ENCODE assay signal across 1 cellular context in the genomic region with DNA sequence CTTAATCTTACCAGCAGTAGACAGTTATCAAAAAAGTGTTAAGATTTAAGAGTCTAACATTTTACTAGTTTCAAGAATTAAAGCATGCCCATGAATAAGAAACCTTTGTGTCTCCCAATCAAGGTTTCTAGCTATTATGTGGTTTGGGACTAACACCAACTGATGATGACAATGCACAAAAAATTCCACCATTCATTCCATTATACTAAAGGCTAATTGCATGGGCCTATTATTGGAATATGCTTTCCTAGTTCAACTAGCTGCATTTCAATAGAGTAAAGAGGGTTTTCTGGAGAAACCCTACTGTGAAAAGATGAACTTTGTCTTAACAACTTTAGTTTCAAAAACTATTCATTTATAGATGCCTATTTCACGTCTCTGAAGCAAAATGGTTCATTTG.
TF ChIP-seq lines count a peak whose summit lies in the region.

No MANE protein-coding gene starts in this region.

TF ChIP-seq in GM23338, 12 proteins besides CTCF, POLR2A, EP300 and RAD21:
- no peak for TF ChIP-seq CREB1 (CRISPR knock-in tag; IDR thresholded peaks at IDR 0.05; ENCODE audit: low read depth)
- no peak for TF ChIP-seq ZNF114 (CRISPR knock-in tag; IDR thresholded peaks at IDR 0.05)
- TF ChIP-seq, protein P1, sequence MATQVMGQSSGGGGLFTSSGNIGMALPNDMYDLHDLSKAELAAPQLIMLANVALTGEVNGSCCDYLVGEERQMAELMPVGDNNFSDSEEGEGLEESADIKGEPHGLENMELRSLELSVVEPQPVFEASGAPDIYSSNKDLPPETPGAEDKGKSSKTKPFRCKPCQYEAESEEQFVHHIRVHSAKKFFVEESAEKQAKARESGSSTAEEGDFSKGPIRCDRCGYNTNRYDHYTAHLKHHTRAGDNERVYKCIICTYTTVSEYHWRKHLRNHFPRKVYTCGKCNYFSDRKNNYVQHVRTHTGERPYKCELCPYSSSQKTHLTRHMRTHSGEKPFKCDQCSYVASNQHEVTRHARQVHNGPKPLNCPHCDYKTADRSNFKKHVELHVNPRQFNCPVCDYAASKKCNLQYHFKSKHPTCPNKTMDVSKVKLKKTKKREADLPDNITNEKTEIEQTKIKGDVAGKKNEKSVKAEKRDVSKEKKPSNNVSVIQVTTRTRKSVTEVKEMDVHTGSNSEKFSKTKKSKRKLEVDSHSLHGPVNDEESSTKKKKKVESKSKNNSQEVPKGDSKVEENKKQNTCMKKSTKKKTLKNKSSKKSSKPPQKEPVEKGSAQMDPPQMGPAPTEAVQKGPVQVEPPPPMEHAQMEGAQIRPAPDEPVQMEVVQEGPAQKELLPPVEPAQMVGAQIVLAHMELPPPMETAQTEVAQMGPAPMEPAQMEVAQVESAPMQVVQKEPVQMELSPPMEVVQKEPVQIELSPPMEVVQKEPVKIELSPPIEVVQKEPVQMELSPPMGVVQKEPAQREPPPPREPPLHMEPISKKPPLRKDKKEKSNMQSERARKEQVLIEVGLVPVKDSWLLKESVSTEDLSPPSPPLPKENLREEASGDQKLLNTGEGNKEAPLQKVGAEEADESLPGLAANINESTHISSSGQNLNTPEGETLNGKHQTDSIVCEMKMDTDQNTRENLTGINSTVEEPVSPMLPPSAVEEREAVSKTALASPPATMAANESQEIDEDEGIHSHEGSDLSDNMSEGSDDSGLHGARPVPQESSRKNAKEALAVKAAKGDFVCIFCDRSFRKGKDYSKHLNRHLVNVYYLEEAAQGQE (IDR thresholded peaks at IDR 0.05; ENCODE audit: unreplicated experiment) = no peak
- no peak for TF ChIP-seq ZNF331 (CRISPR knock-in tag; IDR thresholded peaks at IDR 0.05; ENCODE audit: low read depth)
- no peak for TF ChIP-seq ZNF462 (CRISPR knock-in tag; IDR thresholded peaks at IDR 0.05)
- TF ChIP-seq EZH2 (IDR thresholded peaks at IDR 0.05; ENCODE audit: low read depth, unreplicated experiment) = no peak
- no peak for TF ChIP-seq NANOG (IDR thresholded peaks at IDR 0.05; ENCODE audit: borderline replicate concordance)
- no peak for TF ChIP-seq POLR2AphosphoS5 (IDR thresholded peaks at IDR 0.05; ENCODE audit: low read depth)
- TF ChIP-seq JUNB (IDR thresholded peaks at IDR 0.05; ENCODE audit: unreplicated experiment) = no peak
- TF ChIP-seq ETS1 (IDR thresholded peaks at IDR 0.05) = no peak
- no peak for TF ChIP-seq STAT1 (IDR thresholded peaks at IDR 0.05; ENCODE audit: unreplicated experiment)
- no peak for TF ChIP-seq EZH2phosphoT487 (IDR thresholded peaks at IDR 0.05; ENCODE audit: unreplicated experiment)
TF ChIP-seq in GM23338: peak in this region for 0.
